ENCODE assay signal across 7 cellular contexts in the genomic region with DNA sequence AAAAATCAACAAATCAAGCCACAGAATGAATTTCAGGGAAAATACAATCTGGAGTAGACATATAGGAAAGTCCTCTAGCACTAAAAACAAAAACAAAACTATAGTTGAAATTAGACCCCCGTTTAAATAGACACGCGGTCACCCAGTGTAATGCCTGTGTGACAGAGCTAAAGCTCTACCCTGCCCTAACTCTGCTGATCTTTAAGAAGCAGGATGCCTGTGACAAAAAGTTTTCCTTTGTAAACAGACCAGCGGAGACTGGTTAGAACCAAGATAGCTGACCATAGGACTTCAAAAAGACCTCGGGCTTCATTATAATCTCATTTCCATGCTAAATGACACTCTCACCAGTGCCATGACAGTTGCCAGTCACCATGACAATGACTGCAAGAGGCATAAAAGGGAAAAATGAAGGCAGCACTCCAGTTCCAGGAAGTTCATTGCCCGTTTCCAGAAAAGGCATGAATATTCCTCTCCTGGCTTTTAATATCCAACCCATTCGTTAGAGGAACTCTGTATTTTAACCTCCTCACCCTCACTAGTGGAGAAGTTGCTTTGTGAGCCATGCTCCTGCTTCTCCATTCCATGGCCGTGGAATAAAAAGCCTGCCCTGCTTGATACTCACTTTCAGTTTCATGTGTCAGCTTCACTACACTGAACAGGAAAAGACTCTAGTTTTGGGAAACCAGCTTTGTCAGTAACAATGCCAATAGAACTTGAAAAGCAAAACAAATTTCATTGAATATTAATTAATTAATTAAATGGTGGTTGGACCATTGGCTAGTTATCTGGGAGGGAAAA.
DNase-seq lines count a peak whose midpoint lies in the region; ATAC-seq, FAIRE-seq and TF ChIP-seq lines count a peak whose summit lies in the region.

No MANE protein-coding gene starts in this region.

- no peak for DNase-seq in GM18507 (ENCODE audit: extremely low spot score, insufficient read length, low read depth)
- peak; percentile 32 for DNase-seq in RPMI7951 (ENCODE audit: low read depth)
- DNase-seq in cardiac septum (ENCODE audit: low spot score), result peak; percentile 64
- DNase-seq in sigmoid colon, result no peak

- H3K27me3 ChIP-seq in sigmoid colon, result no peaks in the 10 kb centered on the region

- FAIRE-seq in GM18507 (lab: Jason Lieb, UNC), result peak; percentile 59

- no peak overlapping the region for H3K27ac ChIP-seq in sigmoid colon

- H3K4me3 ChIP-seq in sigmoid colon, result peak overlapping the region; percentile 4 to 30 (median 16)

- no peak for ATAC-seq in GM19324 (IDR thresholded peaks at IDR 0.05; ENCODE audit: low FRiP score, unreplicated experiment)
- no peak for ATAC-seq in HG03378 (IDR thresholded peaks at IDR 0.05; ENCODE audit: unreplicated experiment)
- no peak for ATAC-seq in GM18502 (IDR thresholded peaks at IDR 0.05; ENCODE audit: poor library complexity, unreplicated experiment)

- intact Hi-C loops in cardiac septum (cut with DNase I) (no loop called here), sigmoid colon (cut with DNase I) (no loop called here)

- 29 to 37% methylated on average over 8 of the region's 8 CpGs for WGBS in sigmoid colon, 2 donors

- no peak for TF ChIP-seq EP300 in sigmoid colon (IDR thresholded peaks at IDR 0.05)

- no peaks in the 10 kb centered on the region for H3K36me3 ChIP-seq in sigmoid colon

- H3K9me3 ChIP-seq in sigmoid colon, result no peaks in the 10 kb centered on the region

- TF ChIP-seq POLR2A in sigmoid colon (IDR thresholded peaks at IDR 0.05), result no peak

- no peak for TF ChIP-seq CTCF in sigmoid colon (IDR thresholded peaks at IDR 0.05)

- no peaks in the 10 kb centered on the region for H3K4me1 ChIP-seq in sigmoid colon

Comparison
In these comparisons a context has a peak if more than half of its experiments do, and no peak if none do; other contexts are left out.
1. DNase-seq: peak in RPMI7951 (single experiment) and cardiac septum (single experiment); none in GM18507 (single experiment) and sigmoid colon (single experiment).